8 cellular contexts compared by ENCODE assay signal in the genomic region with DNA sequence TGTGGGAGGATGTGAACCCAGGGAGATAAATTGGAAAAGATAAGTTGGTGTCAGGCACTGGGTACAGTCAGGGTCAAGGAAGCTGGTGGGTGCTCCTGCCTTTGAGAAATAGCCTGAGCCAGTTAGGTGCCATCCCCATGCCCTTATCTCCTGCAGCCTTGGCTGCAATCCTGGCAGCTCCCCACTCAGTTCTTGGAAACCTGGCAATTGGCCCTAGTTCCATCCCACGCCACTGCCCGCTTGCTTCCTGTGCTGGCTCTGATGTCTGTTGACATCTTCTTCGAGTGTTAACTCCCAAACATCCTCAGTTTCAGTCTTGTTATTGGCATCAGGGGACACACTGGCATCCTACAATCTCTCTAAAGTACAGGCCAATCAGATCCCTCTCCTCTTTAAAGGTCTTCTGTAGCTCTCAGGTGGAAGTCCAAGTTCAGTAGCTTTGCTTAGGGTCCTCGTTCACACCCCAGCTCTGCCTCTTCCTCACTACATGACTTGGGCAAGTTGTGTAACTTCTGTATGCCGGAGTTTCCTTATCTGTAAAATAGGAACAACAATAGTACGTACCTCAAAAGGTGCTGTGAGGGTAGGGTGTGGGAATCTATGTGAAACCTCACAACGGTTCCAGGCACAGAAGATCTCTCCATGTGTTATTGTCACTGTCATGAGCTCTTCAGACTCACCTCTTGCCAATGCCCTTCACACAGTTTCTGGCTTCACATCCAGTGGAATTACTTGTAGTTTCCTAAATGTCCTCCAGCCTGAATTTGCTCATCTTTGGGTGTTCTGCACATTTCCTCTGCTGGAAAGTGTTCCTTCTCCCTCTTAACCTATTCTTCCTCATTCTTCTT. TPM values are rescaled to one million over a fixed set of nuclear protein-coding genes. Genes with fewer than 3 reads are reported as not detected.
A peak's percentile ranks its signal among the peaks of the same experiment; 100 is the strongest.
DNase-seq lines count a peak whose midpoint lies in the region; ATAC-seq lines count a peak whose summit lies in the region.

No MANE protein-coding gene starts in this region.

- H3K27me3 Mint-ChIP-seq in activated T-helper 1 cell treated with anti-CD3 and anti-CD28 coated beads, Interleukin-12 subunit alpha, Interleukin-12 subunit beta, Interleukin-2, Interleukin-4 antibody, amounts not matched to agents 30 ng/mL and 10 ng/mL and 1 ng/mL, durations not matched to agents 14 hours and 24 hours and 36 hours (ENCODE audit: insufficient read depth) = no peaks in the 10 kb centered on the region

- H3K27me3 ChIP-seq in skeletal muscle satellite cell (ENCODE audit: control insufficient read depth, insufficient read depth, low read length) = peaks cover 30% of the 10 kb centered on the region

- peaks cover 35% of the 10 kb centered on the region for H3K4me1 Mint-ChIP-seq in activated T-helper 1 cell treated with anti-CD3 and anti-CD28 coated beads, Interleukin-12 subunit alpha, Interleukin-12 subunit beta, Interleukin-2, Interleukin-4 antibody, amounts not matched to agents 30 ng/mL and 10 ng/mL and 1 ng/mL, durations not matched to agents 14 hours and 24 hours and 36 hours (ENCODE audit: low read depth)

- no peak overlapping the region for H3K9ac ChIP-seq in skeletal muscle satellite cell (ENCODE audit: low read depth, low read length)

- peaks cover 5% of the 10 kb centered on the region for H3K4me1 ChIP-seq in skeletal muscle satellite cell (ENCODE audit: control insufficient read depth, insufficient read depth, low read length)

- DNase-seq in DMS 273 (lab: John Stamatoyannopoulos, UW; ENCODE audit: unreplicated experiment) = peak; percentile 17
- no peak for DNase-seq in DMS 273 treated with DMSO at 0.1 percent for 48 hours (lab: John Stamatoyannopoulos, UW)
- DNase-seq in activated T-helper 1 cell treated with anti-CD3 and anti-CD28 coated beads, Interleukin-12 subunit alpha, Interleukin-12 subunit beta, Interleukin-2, Interleukin-4 antibody, amounts not matched to agents 30 ng/mL and 10 ng/mL and 1 ng/mL, durations not matched to agents 14 hours and 24 hours and 36 hours (ENCODE audit: low spot score) = no peak
- DNase-seq in EL = no peak
- DNase-seq in D341Med (ENCODE audit: low spot score) = no peak
- DNase-seq in dedifferentiated amniotic fluid mesenchymal stem cell (ENCODE audit: extremely low spot score) = no peak

- peak overlapping the region; percentile 81 for H3K27ac Mint-ChIP-seq in activated T-helper 1 cell treated with anti-CD3 and anti-CD28 coated beads, Interleukin-12 subunit alpha, Interleukin-12 subunit beta, Interleukin-2, Interleukin-4 antibody, amounts not matched to agents 30 ng/mL and 10 ng/mL and 1 ng/mL, durations not matched to agents 14 hours and 24 hours and 36 hours

- H3K36me3 ChIP-seq in skeletal muscle satellite cell (ENCODE audit: insufficient read depth, low read length) = no peaks in the 10 kb centered on the region

- peaks cover 5% of the 10 kb centered on the region for H3K9me3 Mint-ChIP-seq in activated T-helper 1 cell treated with anti-CD3 and anti-CD28 coated beads, Interleukin-12 subunit alpha, Interleukin-12 subunit beta, Interleukin-2, Interleukin-4 antibody, amounts not matched to agents 30 ng/mL and 10 ng/mL and 1 ng/mL, durations not matched to agents 14 hours and 24 hours and 36 hours

- peak overlapping the region; percentile 18 for H3K4me2 ChIP-seq in skeletal muscle satellite cell (ENCODE audit: low read length)

- H3K9me3 ChIP-seq in skeletal muscle satellite cell (replicated peaks; ENCODE audit: low read length) = no peaks in the 10 kb centered on the region

- ATAC-seq in HG03159 (IDR thresholded peaks at IDR 0.05; ENCODE audit: unreplicated experiment) = peak; percentile 27

- no peak overlapping the region for H3K4me3 ChIP-seq in skeletal muscle satellite cell (ENCODE audit: low read length)

- peak overlapping the region; percentile 23 for H3K4me3 Mint-ChIP-seq in activated T-helper 1 cell treated with anti-CD3 and anti-CD28 coated beads, Interleukin-12 subunit alpha, Interleukin-12 subunit beta, Interleukin-2, Interleukin-4 antibody, amounts not matched to agents 30 ng/mL and 10 ng/mL and 1 ng/mL, durations not matched to agents 14 hours and 24 hours and 36 hours

- H3K36me3 Mint-ChIP-seq in activated T-helper 1 cell treated with anti-CD3 and anti-CD28 coated beads, Interleukin-12 subunit alpha, Interleukin-12 subunit beta, Interleukin-2, Interleukin-4 antibody, amounts not matched to agents 30 ng/mL and 10 ng/mL and 1 ng/mL, durations not matched to agents 14 hours and 24 hours and 36 hours (ENCODE audit: low read depth) = peaks cover 4% of the 10 kb centered on the region

- intact Hi-C loops in activated T-helper 1 cell treated with anti-CD3 and anti-CD28 coated beads, Interleukin-12 subunit alpha, Interleukin-12 subunit beta, Interleukin-2, Interleukin-4 antibody, amounts not matched to agents 30 ng/mL and 10 ng/mL and 1 ng/mL, durations not matched to agents 14 hours and 24 hours and 36 hours (cut with micrococcal nuclease) = loop anchor here (1.0 kb wide), 1 partner anchor 13 kb away; no protein-coding TSS in a partner anchor

RNA-seq across cellular contexts. Expression of a gene that starts 13.5 kb away (rescaled TPM):
- 209 and 214 TPM in 2 replicates for total RNA-seq in activated T-helper 1 cell treated with anti-CD3 and anti-CD28 coated beads, Interleukin-12 subunit alpha, Interleukin-12 subunit beta, Interleukin-2, Interleukin-4 antibody, amounts not matched to agents 30 ng/mL and 10 ng/mL and 1 ng/mL, durations not matched to agents 14 hours and 24 hours and 36 hours
- 132 and 164 TPM in 2 replicates for total RNA-seq in skeletal muscle satellite cell (2012; rRNA removed)

RNA-seq across cellular contexts. Expression of a gene that starts 41.4 kb away (rescaled TPM):
- 11.5 and 13.1 TPM in 2 replicates for total RNA-seq in activated T-helper 1 cell treated with anti-CD3 and anti-CD28 coated beads, Interleukin-12 subunit alpha, Interleukin-12 subunit beta, Interleukin-2, Interleukin-4 antibody, amounts not matched to agents 30 ng/mL and 10 ng/mL and 1 ng/mL, durations not matched to agents 14 hours and 24 hours and 36 hours
- total RNA-seq in skeletal muscle satellite cell (2012; rRNA removed) = 76.7 and 87.2 TPM in 2 replicates
